Comparison of ENCODE assay signal across 22 cellular contexts in the genomic region with DNA sequence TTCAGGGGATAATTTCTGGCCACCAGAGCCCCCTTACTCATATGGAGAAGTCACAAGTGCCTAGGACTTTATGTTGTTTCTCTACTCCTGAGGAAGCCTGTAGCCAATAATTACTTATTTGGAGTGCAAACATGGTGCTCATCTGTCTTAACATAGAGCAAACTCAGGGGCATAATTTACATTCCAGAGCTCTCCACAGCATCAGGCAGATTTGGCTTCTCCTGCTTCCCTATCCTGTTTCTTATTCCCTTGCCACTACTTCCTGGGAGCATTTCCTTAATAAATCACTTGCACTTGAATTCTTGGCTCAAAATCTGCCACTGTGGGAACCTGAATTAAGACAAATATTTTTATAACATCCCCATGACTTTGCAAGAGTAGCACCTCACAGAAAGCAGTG.
"Had no signal": no experiment of that assay in that cellular context is flagged by ENCODE, and none has a peak within 500 bp of the region (broad histone marks: within the 10 kb centered on the region; RNA-seq: fewer than 3 reads in every experiment).

No MANE protein-coding gene starts in this region.

- H3K9me3 ChIP-seq: left ventricle myocardium inferior, ovary, right atrium auricular region, right lobe of liver, tibial nerve, upper lobe of left lung, vagina had no signal

- H3K4me1 ChIP-seq: left ventricle myocardium inferior, right atrium auricular region, right lobe of liver, tibial nerve, upper lobe of left lung, vagina had no signal

- H3K27ac ChIP-seq: left ventricle myocardium inferior, ovary, right atrium auricular region, right lobe of liver, tibial nerve, upper lobe of left lung, vagina had no signal

- ATAC-seq: left colon; naive thymus-derived CD4-positive, alpha-beta T cell; natural killer cell treated with Interleukin-12 subunit alpha and Interleukin-12 subunit beta and Interleukin-15 and Interleukin-18, amount 100 ng/mL, for 72 hours; right lobe of liver; stimulated activated memory B cell treated with anti-CD40 and anti-IgM and Interleukin-4, amounts not matched to agents 10 μg/mL and 1 μg/mL and 100 μg/mL, for 72 hours; stimulated activated naive CD8-positive, alpha-beta T cell treated with anti-CD3 and anti-CD28 coated beads, Interleukin-15, amount 100 ng/mL, for 72 hours had no signal

- H3K4me3 ChIP-seq: left ventricle myocardium inferior, lung, ovary, right atrium auricular region, right lobe of liver, smooth muscle cell, tibial nerve, upper lobe of left lung, vagina had no signal

- H3K4me2 ChIP-seq: smooth muscle cell had no signal

- DNase-seq: hippocampal formation; left colon; left ventricle myocardium inferior; mesendoderm; naive thymus-derived CD4-positive, alpha-beta T cell; ovary; right lobe of liver; stimulated activated CD4-positive, alpha-beta T cell treated with anti-CD3 and anti-CD28 coated beads, Interleukin-1b, Interleukin-23, amount 100 ng/mL, for 48 hours; stimulated activated CD4-positive, alpha-beta T cell treated with anti-CD3 and anti-CD28 coated beads, Interleukin-2, amount 100 ng/mL, for 48 hours; stimulated activated CD4-positive, alpha-beta T cell treated with anti-CD3 and anti-CD28 coated beads, Interleukin-4, amount 100 ng/mL, for 4 hours; stimulated activated CD8-positive, alpha-beta memory T cell treated with anti-CD3 and anti-CD28 coated beads, Interleukin-4, amount 100 ng/mL, for 48 hours; stimulated activated naive CD4-positive, alpha-beta T cell treated with Interleukin-2 at 50 U/mL for 16 hours; stimulated activated naive CD8-positive, alpha-beta T cell treated with anti-CD3 and anti-CD28 coated beads, Interleukin-15, amount 100 ng/mL, for 72 hours; substantia nigra; upper lobe of left lung had no signal

- H3K27me3 ChIP-seq: ovary, right atrium auricular region, right lobe of liver, tibial nerve, upper lobe of left lung, vagina had no signal

- H3K36me3 ChIP-seq: left ventricle myocardium inferior, ovary, right atrium auricular region, right lobe of liver, tibial nerve, upper lobe of left lung, vagina had no signal
